ENCODE assay signal across 12 cellular contexts in the genomic region with DNA sequence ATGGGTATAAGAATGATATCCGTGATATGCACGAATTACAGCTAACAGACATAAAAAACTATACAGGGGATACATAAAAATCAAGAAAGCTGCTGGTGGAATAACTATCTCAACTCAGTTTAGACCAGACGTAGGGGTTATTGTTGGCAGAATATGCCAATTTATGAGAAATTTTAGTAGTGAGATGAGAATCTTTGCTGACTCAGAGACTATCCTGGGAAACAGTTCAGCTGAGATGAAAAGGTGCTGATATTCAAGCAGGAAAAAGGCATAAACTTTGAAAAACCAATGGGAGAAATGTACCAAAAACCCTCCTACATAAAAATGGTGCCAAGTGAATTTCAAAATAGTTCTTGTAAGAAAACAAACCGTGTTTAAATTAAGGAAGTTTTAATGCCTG. TPM values are rescaled to one million over a fixed set of nuclear protein-coding genes. Genes with fewer than 3 reads are reported as not detected.
DNase-seq lines count a peak whose midpoint lies in the region; ATAC-seq, FAIRE-seq and TF ChIP-seq lines count a peak whose summit lies in the region.
"Had no signal": no experiment of that assay in that cellular context is flagged by ENCODE, and none has a peak within 500 bp of the region (broad histone marks: within the 10 kb centered on the region; RNA-seq: fewer than 3 reads in every experiment).

No MANE protein-coding gene starts in this region.

- no peak for DNase-seq in activated CD8-positive, alpha-beta memory T cell treated with anti-CD3 and anti-CD28 coated beads, Interleukin-2, amount 10 ng/mL, durations not matched to agents 7 days and 5 days
- no peak for DNase-seq in activated CD8-positive, alpha-beta memory T cell treated with anti-CD3 and anti-CD28 coated beads, Interleukin-2, amount 50 U/mL, for 48 hours
- no peak for DNase-seq in CD4-positive, alpha-beta memory T cell
- DNase-seq in K562 (ENCODE audit: extremely low read depth in 1 of 4, low spot score in 3 of 4) (no peak), natural killer cell (no peak), AG20443 (ENCODE audit: low spot score) (no peak), esophagus squamous epithelium (lab: John Stamatoyannopoulos, UW) (no peak)
- DNase-seq in central memory CD4-positive, alpha-beta T cell: no peak

- no peak for FAIRE-seq in K562 (lab: Jason Lieb, UNC)
- FAIRE-seq: HTR-8/SVneo had no signal

- H3K9me3 ChIP-seq in CD4-positive, alpha-beta memory T cell (ENCODE audit: control insufficient read depth in 1 of 2, low read length in 2 of 2): no peaks in the 10 kb centered on the region
- H3K9me3 ChIP-seq in K562 (replicated peaks; ENCODE audit: control insufficient read depth, insufficient read depth, low read depth, low read length): peaks cover 5% of the 10 kb centered on the region
- no peaks in the 10 kb centered on the region for H3K9me3 ChIP-seq in esophagus squamous epithelium

- H3K27ac ChIP-seq in CD4-positive, alpha-beta memory T cell (ENCODE audit: low read depth, low read length): no peak overlapping the region
- H3K27ac ChIP-seq in K562 (ENCODE audit: extremely low read depth, low read depth, low read length): no peak overlapping the region
- H3K27ac ChIP-seq in esophagus squamous epithelium: no peak overlapping the region
- H3K27ac ChIP-seq: BLaER1 treated with 17β-estradiol and CSF1 and Interleukin-3, amounts not matched to agents 10 nM and 100 nM; HL-60 had no signal

- H3K4me1 ChIP-seq in CD4-positive, alpha-beta memory T cell (ENCODE audit: insufficient read depth, low read length): peaks cover 24% of the 10 kb centered on the region
- H3K4me1 ChIP-seq in K562 (replicated peaks in 1 of 2; ENCODE audit: control insufficient read depth in 2 of 2, insufficient read depth in 2 of 2, low read length in 2 of 2) (peaks cover 8 to 21% of the 10 kb centered on the region in 2 experiments; a peak in 2 of 5 replicates), esophagus squamous epithelium (peaks cover 5 to 35% (median 9%) of the 10 kb centered on the region in 3 donors)

- no peaks in the 10 kb centered on the region for H4K20me1 ChIP-seq in K562 (replicated peaks; ENCODE audit: control insufficient read depth, insufficient read depth, low read length)

- peak overlapping the region; percentile 10 for H3K27ac Mint-ChIP-seq in activated CD8-positive, alpha-beta memory T cell treated with anti-CD3 and anti-CD28 coated beads, Interleukin-2, amount 10 ng/mL, durations not matched to agents 7 days and 5 days
- H3K27ac Mint-ChIP-seq in CD4-positive, alpha-beta memory T cell: peak overlapping the region in 5 of 7 donors; percentile 23 to 100 (median 86)
- H3K27ac Mint-ChIP-seq in natural killer cell: peak overlapping the region; percentile 99 to 100

- no peak overlapping the region for H3K4me3 Mint-ChIP-seq in activated CD8-positive, alpha-beta memory T cell treated with anti-CD3 and anti-CD28 coated beads, Interleukin-2, amount 10 ng/mL, durations not matched to agents 7 days and 5 days
- peak overlapping the region in 1 of 8 donors; percentile 67 for H3K4me3 Mint-ChIP-seq in CD4-positive, alpha-beta memory T cell
- H3K4me3 Mint-ChIP-seq in natural killer cell: peak overlapping the region; percentile 64

- H3K36me3 Mint-ChIP-seq in activated CD8-positive, alpha-beta memory T cell treated with anti-CD3 and anti-CD28 coated beads, Interleukin-2, amount 10 ng/mL, durations not matched to agents 7 days and 5 days: peaks cover 19% of the 10 kb centered on the region
- H3K36me3 Mint-ChIP-seq in CD4-positive, alpha-beta memory T cell: peaks cover 25 to 37% of the 10 kb centered on the region in 2 donors
- peaks cover 4% of the 10 kb centered on the region for H3K36me3 Mint-ChIP-seq in natural killer cell

- no peak overlapping the region for H3K4me2 ChIP-seq in K562 (ENCODE audit: insufficient read depth, low read length)
- H3K4me2 ChIP-seq: BLaER1 treated with 17β-estradiol and CSF1 and Interleukin-3, amounts not matched to agents 10 nM and 100 nM had no signal

- POLR2A ChIA-PET in CD4-positive, alpha-beta memory T cell (lab: Charles Lee; ENCODE audit: partially characterized antibody): interaction anchor here (0.7 to 1.4 kb wide), 3 partner anchors 198 to 534 kb away, joined by 3 to 9 read pairs (median 3); no protein-coding TSS in a partner anchor
- POLR2A ChIA-PET in K562 (lab: Yijun Ruan, JAX): interaction anchor here (1.0 to 1.3 kb wide), 3 partner anchors 14 to 239 kb away, joined by 3 to 4 read pairs (median 3); no protein-coding TSS in a partner anchor

- no peaks in the 10 kb centered on the region for H3K27me3 ChIP-seq in CD4-positive, alpha-beta memory T cell (ENCODE audit: insufficient read depth, low read length)
- no peaks in the 10 kb centered on the region for H3K27me3 ChIP-seq in K562 (ENCODE audit: control insufficient read depth in 2 of 2, insufficient read depth in 2 of 2, low read length in 2 of 2)
- H3K27me3 ChIP-seq in esophagus squamous epithelium: peaks cover 0 to 4% (median 0%) of the 10 kb centered on the region in 4 donors
- H3K27me3 ChIP-seq: BLaER1 treated with 17β-estradiol and CSF1 and Interleukin-3, amounts not matched to agents 10 nM and 100 nM had no signal

- ATAC-seq in activated CD8-positive, alpha-beta memory T cell treated with anti-CD3 and anti-CD28 coated beads, Interleukin-2, amount 10 ng/mL, durations not matched to agents 7 days and 5 days: no peak
- no peak for ATAC-seq in K562
- no peak for ATAC-seq in natural killer cell

- H3K9me1 ChIP-seq in K562 (ENCODE audit: control insufficient read depth, insufficient read depth, low read length): no peaks in the 10 kb centered on the region

- TF ChIP-seq CTCF in K562 (IDR thresholded peaks at IDR 0.05 in 2 of 3, conservative IDR thresholded peaks at IDR 0.05 in 1 of 3; ENCODE audit: insufficient read depth in 2 of 3, low read depth in 1 of 3, low read length in 3 of 3) (no peak), natural killer cell (IDR thresholded peaks at IDR 0.05) (no peak), esophagus squamous epithelium (IDR thresholded peaks at IDR 0.05) (no peak)

- peaks cover under 1% of the 10 kb centered on the region for H3K9me3 Mint-ChIP-seq in activated CD8-positive, alpha-beta memory T cell treated with anti-CD3 and anti-CD28 coated beads, Interleukin-2, amount 10 ng/mL, durations not matched to agents 7 days and 5 days (ENCODE audit: low read depth)
- H3K9me3 Mint-ChIP-seq in CD4-positive, alpha-beta memory T cell: peaks cover 0 to 2% (median under 1%) of the 10 kb centered on the region in 8 donors
- no peaks in the 10 kb centered on the region for H3K9me3 Mint-ChIP-seq in natural killer cell

- in situ Hi-C loops in K562 (cut with MboI): loop anchor here (5.0 kb wide), 1 partner anchor 199 kb away; no protein-coding TSS in a partner anchor

- CTCF ChIA-PET in activated CD8-positive, alpha-beta memory T cell treated with anti-CD3 and anti-CD28 coated beads, Interleukin-2, amount 10 ng/mL, durations not matched to agents 7 days and 5 days (lab: Charles Lee): interaction anchor here (0.7 to 3.2 kb wide), 9 partner anchors 87 to 1095 kb away, joined by 3 to 33 read pairs (median 4); a partner anchor contains a TSS
- CTCF ChIA-PET in CD4-positive, alpha-beta memory T cell (lab: Charles Lee; ENCODE audit: partially characterized antibody): interaction anchor here (0.7 to 8.0 kb wide), 14 partner anchors 11 to 493 kb away, joined by 3 to 196 read pairs (median 4); no protein-coding TSS in a partner anchor
- CTCF ChIA-PET in K562 (lab: Yijun Ruan, JAX; ENCODE audit: low intra/inter-chr PET ratio): interaction anchor here (0.6 to 2.0 kb wide), 3 partner anchors 200 to 492 kb away, joined by 3 to 22 read pairs (median 7); no protein-coding TSS in a partner anchor

- peaks cover 10% of the 10 kb centered on the region for H3K36me3 ChIP-seq in CD4-positive, alpha-beta memory T cell (ENCODE audit: insufficient read depth, low read length)
- peaks cover 44% of the 10 kb centered on the region; the same call in 2 of the 3 replicates for H3K36me3 ChIP-seq in K562 (ENCODE audit: control insufficient read depth, insufficient read depth, low read length)
- H3K36me3 ChIP-seq in esophagus squamous epithelium: peaks cover 0 to 40% (median 4%) of the 10 kb centered on the region in 3 donors

- H3K9ac ChIP-seq in K562 (ENCODE audit: insufficient read depth in 1 of 2, low read depth in 2 of 2, low read length in 2 of 2): no peak overlapping the region

- 68% methylated on average over 4 of the region's 4 CpGs for WGBS in K562 (ENCODE audit: insufficient coverage, low coverage, missing lambda C conversion rate)
- WGBS in esophagus squamous epithelium, 2 donors: 54 to 76% methylated on average over 4 of the region's 4 CpGs

- H3K4me1 Mint-ChIP-seq in activated CD8-positive, alpha-beta memory T cell treated with anti-CD3 and anti-CD28 coated beads, Interleukin-2, amount 10 ng/mL, durations not matched to agents 7 days and 5 days: peaks cover 32% of the 10 kb centered on the region
- H3K4me1 Mint-ChIP-seq in CD4-positive, alpha-beta memory T cell: peaks cover 21 to 42% (median 35%) of the 10 kb centered on the region in 4 donors
- peaks cover 42 to 50% of the 10 kb centered on the region in 2 donors for H3K4me1 Mint-ChIP-seq in natural killer cell

- intact Hi-C loops in CD4-positive, alpha-beta memory T cell (cut with micrococcal nuclease): loop anchor here (10.0 kb wide), 2 partner anchors 607 to 1237 kb away; a partner anchor contains a TSS
- intact Hi-C loops in K562 (cut with micrococcal nuclease): loop anchor here (5.0 kb wide), 3 partner anchors 89 to 534 kb away; a partner anchor contains a TSS
- intact Hi-C loops in natural killer cell (cut with micrococcal nuclease): loop anchor here (5.0 to 10.0 kb wide), 3 partner anchors 294 to 837 kb away; a partner anchor contains a TSS
- intact Hi-C loops in esophagus squamous epithelium (cut with DNase I): no loop called here

- no peak for TF ChIP-seq POLR2A in K562 (conservative IDR thresholded peaks at IDR 0.05)
- TF ChIP-seq POLR2A in esophagus squamous epithelium (IDR thresholded peaks at IDR 0.05): no peak

- peaks cover 31% of the 10 kb centered on the region for H3K79me2 ChIP-seq in K562 (ENCODE audit: control insufficient read depth, insufficient read depth, low read length)

- no peak overlapping the region for H3K4me3 ChIP-seq in CD4-positive, alpha-beta memory T cell (ENCODE audit: low read length in 2 of 2)
- no peak overlapping the region for H3K4me3 ChIP-seq in K562
- no peak overlapping the region for H3K4me3 ChIP-seq in esophagus squamous epithelium
- H3K4me3 ChIP-seq: BLaER1 treated with 17β-estradiol and CSF1 and Interleukin-3, amounts not matched to agents 10 nM and 100 nM; GM23248 had no signal

- no TSS peak for BruUV-seq in K562 (replicated peaks; lab: Mats Ljungman, UMichigan)

- no peaks in the 10 kb centered on the region for H3K27me3 Mint-ChIP-seq in activated CD8-positive, alpha-beta memory T cell treated with anti-CD3 and anti-CD28 coated beads, Interleukin-2, amount 10 ng/mL, durations not matched to agents 7 days and 5 days
- H3K27me3 Mint-ChIP-seq in CD4-positive, alpha-beta memory T cell: no peaks in the 10 kb centered on the region
- peaks cover under 1 to 4% of the 10 kb centered on the region in 2 donors for H3K27me3 Mint-ChIP-seq in natural killer cell (ENCODE audit: low read depth in 2 of 2)

- H2AFZ ChIP-seq in K562 (ENCODE audit: low read depth, low read length): no peak overlapping the region
- H2AFZ ChIP-seq: GM23248 had no signal

- no peak for TF ChIP-seq RAD21 in K562 (CRISPR knock-in tag; conservative IDR thresholded peaks at IDR 0.05 in 1 of 2, IDR thresholded peaks at IDR 0.05 in 1 of 2)

- TF ChIP-seq EP300 in K562 (IDR thresholded peaks at IDR 0.05; ENCODE audit: low read length): no peak

RNA-seq across cellular contexts. Expression of a gene that starts 3.3 kb away (rescaled TPM):
- total RNA-seq in activated CD8-positive, alpha-beta memory T cell treated with anti-CD3 and anti-CD28 coated beads, Interleukin-2, amount 10 ng/mL, durations not matched to agents 7 days and 5 days: 10 to 100 TPM; 51.6 to 70.8 TPM
- total RNA-seq in CD4-positive, alpha-beta memory T cell: 10 to 100 TPM; 46.7 to 48.0 TPM
- polyA plus RNA-seq in CD4-positive, alpha-beta memory T cell: 10 to 100 TPM; 80.0 to 88.0 TPM
- total RNA-seq in K562 (2011; cell fraction: chromatin; rRNA removed; ENCODE audit: low replicate concordance): 17.1 and 29.5 TPM in 2 replicates
- 17.8 and 19.7 TPM in 2 replicates for total RNA-seq in K562 (2011; cell fraction: nucleolus; rRNA removed)
- total RNA-seq in K562 (2011; cell fraction: nucleoplasm; rRNA removed): 27.8 and 29.4 TPM in 2 replicates
- total RNA-seq in K562 (2014; rRNA removed) (70.3 and 81.1 TPM in 2 replicates), K562 (2014; rRNA removed; fragmentation: Illumina TruSeq; extraction: Trizol) (205 and 227 TPM in 2 replicates), K562 (2015; rRNA removed; fragmentation: Illumina TruSeq; extraction: Trizol) (122 and 132 TPM in 2 replicates), K562 (2021) (106 and 109 TPM in 2 replicates), natural killer cell (10 to 100 TPM; 12.8 to 14.1 (median 13.7) TPM), esophagus squamous epithelium (10 to 100 TPM; 12.7 to 25.2 (median 16.1) TPM)
- polyA plus RNA-seq in K562 (2011; rRNA removed) (170 and 187 TPM in 2 replicates), K562 (2014; fragmentation: Illumina TruSeq; extraction: Trizol) (149 and 204 TPM in 2 replicates), K562 (2014; fragmentation: Nextera tagmentation; extraction: Ambion mirVana) (100 to 1,000 TPM; 395 to 442 TPM), K562 (2014; rRNA removed) (109 and 123 TPM in 2 replicates)
- 15.4 and 35.1 TPM in 2 replicates for polyA plus RNA-seq in K562 (2011; cell fraction: cytosol; rRNA removed)
- 21.0 and 54.5 TPM in 2 replicates for polyA plus RNA-seq in K562 (2011; cell fraction: nucleus; rRNA removed)
- polyA plus RNA-seq in K562 (2012): 140 and 201 TPM in 2 replicates
- 64.9 and 102 TPM in 2 replicates for polyA minus RNA-seq in K562 (2011; rRNA and poly(A)+ RNA removed)
- 15.6 and 19.8 TPM in 2 replicates for polyA minus RNA-seq in K562 (2011; cell fraction: cytosol; rRNA and poly(A)+ RNA removed)
- 7.7 and 18.4 TPM in 2 replicates for polyA minus RNA-seq in K562 (2011; cell fraction: nucleus; rRNA and poly(A)+ RNA removed)

Comparison
In these comparisons a context has a peak if more than half of its experiments do, and no peak if none do; other contexts are left out.
1. H3K27ac Mint-ChIP-seq: peak in every context shown above with its lines; median percentile 100 in natural killer cell; 86 in CD4-positive, alpha-beta memory T cell; 10 in activated CD8-positive, alpha-beta memory T cell treated with anti-CD3 and anti-CD28 coated beads, Interleukin-2, amount 10 ng/mL, durations not matched to agents 7 days and 5 days.